In genomic region chr9:114348261-114348905, GRCh38 we compare ENCODE assay signal across 9 cellular contexts. TPM values are rescaled to one million over a fixed set of nuclear protein-coding genes. Genes with fewer than 3 reads are reported as not detected.
A peak's percentile ranks its signal among the peaks of the same experiment; 100 is the strongest.
DNase-seq lines count a peak whose midpoint lies in the region; ATAC-seq and TF ChIP-seq lines count a peak whose summit lies in the region.
"Had no signal": no experiment of that assay in that cellular context is flagged by ENCODE, and none has a peak within 500 bp of the region (broad histone marks: within the 10 kb centered on the region; RNA-seq: fewer than 3 reads in every experiment).

No MANE protein-coding gene starts in this region.

- no peak for TF ChIP-seq CTCF in HL-60 (IDR thresholded peaks at IDR 0.05; ENCODE audit: insufficient read depth, low read length)

- no CpG with 5 or more reads among the region's 12 CpGs for WGBS in mesendoderm (ENCODE audit: extremely low coverage, insufficient coverage, low lambda C conversion rate)

- H3K79me2 ChIP-seq in mesendoderm (ENCODE audit: control insufficient read depth, insufficient read depth, low read length), result no peaks in the 10 kb centered on the region

- no peak overlapping the region for H3K18ac ChIP-seq in mesendoderm (ENCODE audit: low read length)

- peak overlapping the region; percentile 19 for H3K9ac ChIP-seq in mesendoderm (ENCODE audit: low read length)

- ATAC-seq in HG02970 (IDR thresholded peaks at IDR 0.05; ENCODE audit: low FRiP score, unreplicated experiment) (no peak), GM18505 (IDR thresholded peaks at IDR 0.05; ENCODE audit: unreplicated experiment) (no peak)

- H4K5ac ChIP-seq in mesendoderm (ENCODE audit: low read length), result no peak overlapping the region

- DNase-seq in A172 (ENCODE audit: low spot score) (peak; percentile 6), HL-60 (ENCODE audit: low read depth in 1 of 2, low spot score in 1 of 2) (no peak), mesendoderm (no peak), KBM-7 (no peak), hepatic stellate cell (ENCODE audit: low spot score) (no peak)

- no peak overlapping the region for H2BK5ac ChIP-seq in mesendoderm (ENCODE audit: low read length)

- no peak overlapping the region for H3K23ac ChIP-seq in mesendoderm (ENCODE audit: low read length)

- H3K4me3 ChIP-seq in HL-60 (replicated peaks; ENCODE audit: insufficient read depth, low read length) (no peak overlapping the region), mesendoderm (ENCODE audit: low read length) (no peak overlapping the region)
- H3K4me3 ChIP-seq: lung had no signal

- H3K36me3 ChIP-seq in mesendoderm (ENCODE audit: control insufficient read depth, insufficient read depth, low read length), result no peaks in the 10 kb centered on the region

- no peak overlapping the region for H2BK120ac ChIP-seq in mesendoderm (ENCODE audit: low read depth, low read length)

- no peak overlapping the region for H3K4me2 ChIP-seq in mesendoderm (ENCODE audit: low read length)

- no peak overlapping the region for H4K8ac ChIP-seq in mesendoderm (ENCODE audit: low read depth, low read length)

- H3K27ac ChIP-seq in HL-60 (replicated peaks) (peak overlapping the region; percentile 70), angular gyrus (ENCODE audit: low read depth, low read length) (peak overlapping the region; percentile 75), mesendoderm (ENCODE audit: low read depth, low read length) (no peak overlapping the region)

- H2BK15ac ChIP-seq in mesendoderm (replicated peaks; ENCODE audit: low read depth), result no peak overlapping the region

- no peak overlapping the region for H3K56ac ChIP-seq in mesendoderm (ENCODE audit: low read length)

- H3K4ac ChIP-seq in mesendoderm (ENCODE audit: low read depth, low read length), result peak overlapping the region; percentile 39

- in situ Hi-C loops in KBM-7 (cut with MboI; ENCODE audit: low pct_unique_long_range_greater_than_20kb, low sequenced_read_pairs), result no loop called here

- TF ChIP-seq POLR2A in GM18505 (IDR thresholded peaks at IDR 0.05; ENCODE audit: borderline replicate concordance, extremely low read depth, insufficient read depth, insufficient read length), result no peak

- H3K4me1 ChIP-seq in mesendoderm (ENCODE audit: control insufficient read depth, low read depth, low read length), result peaks cover 3% of the 10 kb centered on the region

- no peak overlapping the region for H2AK5ac ChIP-seq in mesendoderm (ENCODE audit: low read length)

- H3K27me3 ChIP-seq in HL-60 (ENCODE audit: insufficient read depth, poor library complexity, severe bottlenecking) (no peaks in the 10 kb centered on the region), mesendoderm (ENCODE audit: insufficient read depth, low read length, poor library complexity) (no peaks in the 10 kb centered on the region)

- H3K79me1 ChIP-seq in mesendoderm (ENCODE audit: low read length), result no peaks in the 10 kb centered on the region

RNA-seq across cellular contexts. Expression of gene ORM2, which starts 18.7 kb away (rescaled TPM):
- not detected in 2 replicates for total RNA-seq in A172 (2014; rRNA removed; shearing (Covaris generic))
- 0.29 TPM for polyA plus RNA-seq in mesendoderm (2013, experiment 1 of 2)
- polyA plus RNA-seq in mesendoderm (2013, experiment 2 of 2), result 0.24 TPM

RNA-seq across cellular contexts. Expression of gene ORM1, which starts 25.5 kb away (rescaled TPM):
- not detected in 2 replicates for total RNA-seq in A172 (2014; rRNA removed; shearing (Covaris generic))
- polyA plus RNA-seq in mesendoderm (2013, experiment 1 of 2), result not detected
- not detected for polyA plus RNA-seq in mesendoderm (2013, experiment 2 of 2)

RNA-seq across cellular contexts. Expression of gene AKNA, which starts 39.4 kb away (rescaled TPM):
- total RNA-seq in A172 (2014; rRNA removed; shearing (Covaris generic)), result 3.1 and 3.5 TPM in 2 replicates
- polyA plus RNA-seq in mesendoderm (2013, experiment 1 of 2), result 9.6 TPM
- polyA plus RNA-seq in mesendoderm (2013, experiment 2 of 2), result 10.0 TPM
